ENCODE assay signal across 2 cellular contexts in genomic region chr2:234514873-234515638, GRCh38.
A peak's percentile ranks its signal among the peaks of the same experiment; 100 is the strongest.
TF ChIP-seq lines count a peak whose summit lies in the region.

No MANE protein-coding gene starts in this region.

TF ChIP-seq in HEK293, 187 proteins besides CTCF, POLR2A, EP300 and RAD21 (continued from another document):
- TF ChIP-seq ZNF211 (tag by site-specific recombination; IDR thresholded peaks at IDR 0.05; ENCODE audit: low read depth) (0 out of 2 replicates have a peak, but pooled peaks have one; percentile 38), ZNF670 (tag by site-specific recombination; IDR thresholded peaks at IDR 0.05; ENCODE audit: low read depth) (0 out of 2 replicates have a peak, but pooled peaks have one; percentile 13)
TF ChIP-seq in HEK293: peak in this region for 2.

TF ChIP-seq in GM12878, 131 proteins besides CTCF, POLR2A, EP300 and RAD21:
- TF ChIP-seq ZNF217 (IDR thresholded peaks at IDR 0.05), result no peak
- peak; percentile 1 for TF ChIP-seq NR2C2 (IDR thresholded peaks at IDR 0.05; ENCODE audit: borderline replicate concordance, control insufficient read depth, insufficient read length, low read depth)
- TF ChIP-seq MXI1 (IDR thresholded peaks at IDR 0.05; ENCODE audit: low read depth, low read length), result no peak
- no peak for TF ChIP-seq KAT2A (conservative IDR thresholded peaks at IDR 0.05; ENCODE audit: control insufficient read depth, low read depth, low read length)
